Comparison of ENCODE assay signal across 8 cellular contexts in the genomic region with DNA sequence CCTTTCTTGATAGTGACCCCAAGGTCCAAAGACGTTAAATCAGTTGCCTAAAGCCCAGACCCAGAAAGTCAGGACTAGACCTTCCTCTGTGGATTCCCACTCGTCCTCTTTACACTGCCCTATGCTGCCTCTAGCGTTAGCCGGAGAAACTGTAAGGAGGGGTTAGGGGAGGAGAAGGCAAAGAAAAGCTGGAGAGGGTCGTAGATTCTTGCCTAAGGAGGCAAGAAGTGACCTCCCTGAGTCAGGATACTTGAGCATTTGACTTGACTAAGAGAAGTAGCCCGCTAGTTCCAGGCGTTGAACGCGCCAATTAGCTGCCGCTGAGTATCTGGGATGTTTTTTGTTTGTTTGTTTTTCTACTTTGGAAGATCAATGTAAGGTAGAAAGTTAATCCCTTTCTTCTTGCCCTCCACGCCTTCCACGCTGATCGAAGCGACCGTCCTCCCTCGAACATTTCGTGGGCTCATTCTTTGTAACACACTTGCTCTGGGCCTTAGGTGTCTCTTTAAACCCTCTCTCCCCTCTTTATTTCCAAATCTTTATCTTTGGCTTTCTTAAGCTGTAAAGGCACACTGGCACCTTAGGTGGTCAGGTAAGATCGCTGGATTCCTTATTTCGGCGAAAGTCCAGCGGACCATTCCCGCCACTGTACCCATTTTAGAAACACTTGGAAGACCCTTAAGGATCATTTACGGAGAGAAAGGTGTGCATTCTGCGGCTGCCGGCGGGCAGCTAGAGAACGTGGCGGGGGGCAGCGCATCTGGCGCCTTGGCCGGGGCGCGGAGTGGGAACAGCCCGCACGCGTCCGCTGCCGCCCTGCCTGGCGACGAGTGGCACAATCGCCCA. TPM values are rescaled to one million over a fixed set of nuclear protein-coding genes. Genes with fewer than 3 reads are reported as not detected.
DNase-seq lines count a peak whose midpoint lies in the region; ATAC-seq and TF ChIP-seq lines count a peak whose summit lies in the region.

No MANE protein-coding gene starts in this region.

- peaks cover 7% of the 10 kb centered on the region; the same call in 1 of the 2 replicates for H4K20me1 ChIP-seq in GM23338 (replicated peaks; ENCODE audit: insufficient read depth)

- no peaks in the 10 kb centered on the region for H3K79me2 ChIP-seq in GM23338 (replicated peaks; ENCODE audit: insufficient read depth)

- 1 to 2% (median 2%) methylated on average over 35 to 41 of the region's 41 CpGs for WGBS in spleen, 5 donors

- H3K27me3 Mint-ChIP-seq in GM23338 (ENCODE audit: insufficient read depth, low read depth, poor library complexity) = peaks cover 44% of the 10 kb centered on the region

- no peaks in the 10 kb centered on the region for H3K9me3 ChIP-seq in spleen

- H3K4me3 ChIP-seq in GM23338 = peak overlapping the region; percentile 75
- H3K4me3 ChIP-seq in choroid plexus epithelial cell (ENCODE audit: low read depth, low read length) = peak overlapping the region; percentile 78
- peak overlapping the region; percentile 45 to 80 (median 60) for H3K4me3 ChIP-seq in spleen

- peaks cover 40% of the 10 kb centered on the region for H3K4me1 Mint-ChIP-seq in GM23338

- TF ChIP-seq POLR2A in spleen (IDR thresholded peaks at IDR 0.05) = no peak

- no peak overlapping the region for H3K27ac Mint-ChIP-seq in GM23338

- H3K4me3 Mint-ChIP-seq in GM23338 = peak overlapping the region; percentile 93

- H3K27me3 ChIP-seq in GM23338 (ENCODE audit: insufficient read depth) = peaks cover 45% of the 10 kb centered on the region
- H3K27me3 ChIP-seq in spleen (replicated peaks in 1 of 7) = peaks cover 0 to 85% (median 14%) of the 10 kb centered on the region in 7 donors

- H3K27ac ChIP-seq in GM23338 (ENCODE audit: low read depth) = peak overlapping the region; percentile 74
- peak overlapping the region in 1 of 8 donors; percentile 64 for H3K27ac ChIP-seq in spleen

- H2AFZ ChIP-seq in GM23338 = peak overlapping the region; percentile 44

- H3K9me2 ChIP-seq in GM23338 (ENCODE audit: insufficient read depth) = no peaks in the 10 kb centered on the region

- intact Hi-C loops in spleen (cut with DNase I; ENCODE audit: low total_unique reads) = no loop called here

- peaks cover 12% of the 10 kb centered on the region; the same call in 1 of the 2 replicates for H3F3A ChIP-seq in GM23338 (replicated peaks; ENCODE audit: low read depth)

- H3K36me3 ChIP-seq in GM23338 (ENCODE audit: insufficient read depth) (no peaks in the 10 kb centered on the region), spleen (no peaks in the 10 kb centered on the region)

- no peaks in the 10 kb centered on the region; the same call in 2 of the 3 replicates for H3K36me3 Mint-ChIP-seq in GM23338 (ENCODE audit: low read depth)

- ATAC-seq in GM23338 = peak; percentile 54

- H3K4me1 ChIP-seq in GM23338 (ENCODE audit: insufficient read depth) (peaks cover 18% of the 10 kb centered on the region), spleen (peaks cover 14 to 59% (median 50%) of the 10 kb centered on the region in 6 donors)

- H3K9me3 Mint-ChIP-seq in GM23338 = peaks cover 2% of the 10 kb centered on the region; the same call in 1 of the 3 replicates

- DNase-seq in NCI-H510A treated with DMSO at 0.1 percent for 48 hours (lab: John Stamatoyannopoulos, UW) (peak; percentile 50), NCI-H510A (lab: John Stamatoyannopoulos, UW) (no peak), GM23338 (ENCODE audit: low spot score) (peak; percentile 93), LHCN-M2 (ENCODE audit: low read depth) (peak; percentile 88), SKM-1 (lab: John Stamatoyannopoulos, UW; ENCODE audit: unreplicated experiment) (peak; percentile 68), choroid plexus epithelial cell (ENCODE audit: low read depth) (peak; percentile 73), kidney glomerular epithelial cell (lab: John Stamatoyannopoulos, UW) (peak; percentile 31), spleen (peak; percentile 79)

- peak overlapping the region; percentile 88 for H3K4me2 ChIP-seq in GM23338

- TF ChIP-seq CTCF in GM23338 (conservative IDR thresholded peaks at IDR 0.05; ENCODE audit: low read depth in 2 of 2) (peak; percentile 93 to 96), choroid plexus epithelial cell (conservative IDR thresholded peaks at IDR 0.05; ENCODE audit: low read depth, low read length) (peak; percentile 99), spleen (IDR thresholded peaks at IDR 0.05 in 8 of 11, conservative IDR thresholded peaks at IDR 0.05 in 3 of 11) (peak; percentile 32 to 76 (median 69))

TF ChIP-seq in GM23338, 12 proteins besides CTCF, POLR2A, EP300 and RAD21:
- TF ChIP-seq CREB1 (CRISPR knock-in tag; IDR thresholded peaks at IDR 0.05; ENCODE audit: low read depth) (no peak), POLR2AphosphoS5 (IDR thresholded peaks at IDR 0.05; ENCODE audit: low read depth) (0 out of 2 replicates have a peak, but pooled peaks have one; percentile 34), STAT1 (IDR thresholded peaks at IDR 0.05; ENCODE audit: unreplicated experiment) (no peak)
- TF ChIP-seq, protein P1, sequence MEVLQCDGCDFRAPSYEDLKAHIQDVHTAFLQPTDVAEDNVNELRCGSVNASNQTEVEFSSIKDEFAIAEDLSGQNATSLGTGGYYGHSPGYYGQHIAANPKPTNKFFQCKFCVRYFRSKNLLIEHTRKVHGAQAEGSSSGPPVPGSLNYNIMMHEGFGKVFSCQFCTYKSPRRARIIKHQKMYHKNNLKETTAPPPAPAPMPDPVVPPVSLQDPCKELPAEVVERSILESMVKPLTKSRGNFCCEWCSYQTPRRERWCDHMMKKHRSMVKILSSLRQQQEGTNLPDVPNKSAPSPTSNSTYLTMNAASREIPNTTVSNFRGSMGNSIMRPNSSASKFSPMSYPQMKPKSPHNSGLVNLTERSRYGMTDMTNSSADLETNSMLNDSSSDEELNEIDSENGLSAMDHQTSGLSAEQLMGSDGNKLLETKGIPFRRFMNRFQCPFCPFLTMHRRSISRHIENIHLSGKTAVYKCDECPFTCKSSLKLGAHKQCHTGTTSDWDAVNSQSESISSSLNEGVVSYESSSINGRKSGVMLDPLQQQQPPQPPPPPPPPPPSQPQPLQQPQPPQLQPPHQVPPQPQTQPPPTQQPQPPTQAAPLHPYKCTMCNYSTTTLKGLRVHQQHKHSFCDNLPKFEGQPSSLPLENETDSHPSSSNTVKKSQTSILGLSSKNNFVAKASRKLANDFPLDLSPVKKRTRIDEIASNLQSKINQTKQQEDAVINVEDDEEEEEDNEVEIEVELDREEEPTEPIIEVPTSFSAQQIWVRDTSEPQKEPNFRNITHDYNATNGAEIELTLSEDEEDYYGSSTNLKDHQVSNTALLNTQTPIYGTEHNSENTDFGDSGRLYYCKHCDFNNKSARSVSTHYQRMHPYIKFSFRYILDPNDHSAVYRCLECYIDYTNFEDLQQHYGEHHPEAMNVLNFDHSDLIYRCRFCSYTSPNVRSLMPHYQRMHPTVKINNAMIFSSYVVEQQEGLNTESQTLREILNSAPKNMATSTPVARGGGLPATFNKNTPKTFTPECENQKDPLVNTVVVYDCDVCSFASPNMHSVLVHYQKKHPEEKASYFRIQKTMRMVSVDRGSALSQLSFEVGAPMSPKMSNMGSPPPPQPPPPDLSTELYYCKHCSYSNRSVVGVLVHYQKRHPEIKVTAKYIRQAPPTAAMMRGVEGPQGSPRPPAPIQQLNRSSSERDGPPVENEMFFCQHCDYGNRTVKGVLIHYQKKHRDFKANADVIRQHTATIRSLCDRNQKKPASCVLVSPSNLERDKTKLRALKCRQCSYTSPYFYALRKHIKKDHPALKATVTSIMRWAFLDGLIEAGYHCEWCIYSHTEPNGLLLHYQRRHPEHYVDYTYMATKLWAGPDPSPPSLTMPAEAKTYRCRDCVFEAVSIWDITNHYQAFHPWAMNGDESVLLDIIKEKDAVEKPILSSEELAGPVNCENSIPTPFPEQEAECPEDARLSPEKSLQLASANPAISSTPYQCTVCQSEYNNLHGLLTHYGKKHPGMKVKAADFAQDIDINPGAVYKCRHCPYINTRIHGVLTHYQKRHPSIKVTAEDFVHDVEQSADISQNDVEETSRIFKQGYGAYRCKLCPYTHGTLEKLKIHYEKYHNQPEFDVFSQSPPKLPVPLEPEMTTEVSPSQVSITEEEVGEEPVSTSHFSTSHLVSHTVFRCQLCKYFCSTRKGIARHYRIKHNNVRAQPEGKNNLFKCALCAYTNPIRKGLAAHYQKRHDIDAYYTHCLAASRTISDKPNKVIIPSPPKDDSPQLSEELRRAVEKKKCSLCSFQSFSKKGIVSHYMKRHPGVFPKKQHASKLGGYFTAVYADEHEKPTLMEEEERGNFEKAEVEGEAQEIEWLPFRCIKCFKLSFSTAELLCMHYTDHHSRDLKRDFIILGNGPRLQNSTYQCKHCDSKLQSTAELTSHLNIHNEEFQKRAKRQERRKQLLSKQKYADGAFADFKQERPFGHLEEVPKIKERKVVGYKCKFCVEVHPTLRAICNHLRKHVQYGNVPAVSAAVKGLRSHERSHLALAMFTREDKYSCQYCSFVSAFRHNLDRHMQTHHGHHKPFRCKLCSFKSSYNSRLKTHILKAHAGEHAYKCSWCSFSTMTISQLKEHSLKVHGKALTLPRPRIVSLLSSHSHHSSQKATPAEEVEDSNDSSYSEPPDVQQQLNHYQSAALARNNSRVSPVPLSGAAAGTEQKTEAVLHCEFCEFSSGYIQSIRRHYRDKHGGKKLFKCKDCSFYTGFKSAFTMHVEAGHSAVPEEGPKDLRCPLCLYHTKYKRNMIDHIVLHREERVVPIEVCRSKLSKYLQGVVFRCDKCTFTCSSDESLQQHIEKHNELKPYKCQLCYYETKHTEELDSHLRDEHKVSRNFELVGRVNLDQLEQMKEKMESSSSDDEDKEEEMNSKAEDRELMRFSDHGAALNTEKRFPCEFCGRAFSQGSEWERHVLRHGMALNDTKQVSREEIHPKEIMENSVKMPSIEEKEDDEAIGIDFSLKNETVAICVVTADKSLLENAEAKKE (CRISPR knock-in tag; IDR thresholded peaks at IDR 0.05) = 0 out of 2 replicates have a peak, but pooled peaks have one; percentile 38

RNA-seq across cellular contexts. Expression of a gene that starts 5.1 kb away (rescaled TPM):
- total RNA-seq in GM23338 (2014; rRNA removed; shearing (Covaris generic)) = 34.1 and 34.3 TPM in 2 replicates
- polyA plus RNA-seq in GM23338 (2016; fragmentation: Nextera tagmentation; extraction: Ambion mirVana) (20.5 and 21.7 TPM in 2 replicates), spleen (1 to 10 TPM; 2.1 to 3.8 (median 2.9) TPM)
- total RNA-seq in LHCN-M2 (2014; rRNA removed) (105 and 117 TPM in 2 replicates), spleen (10 to 100 TPM; 12.0 to 22.9 (median 16.0) TPM)
- 82.0 TPM for polyA plus RNA-seq in LHCN-M2 (2012)
